8 cellular contexts compared by ENCODE assay signal in genomic region chr10:117016271-117016670, GRCh38.
"Had no signal": no experiment of that assay in that cellular context is flagged by ENCODE, and none has a peak within 500 bp of the region (broad histone marks: within the 10 kb centered on the region; RNA-seq: fewer than 3 reads in every experiment).

No MANE protein-coding gene starts in this region.

- H3K4me3 ChIP-seq: K562 had no signal

- DNase-seq: IMR-90, KBM-7, KG1 had no signal

- FAIRE-seq: HepG2, HTR-8/SVneo, K562 had no signal

- H3K9ac ChIP-seq: KMS-11 had no signal

- H3K27ac ChIP-seq: HL-60, KMS-11 had no signal

- H3K4me2 ChIP-seq: KMS-11 had no signal
